1 cellular context compared by ENCODE assay signal in genomic region chr12:836952-837351, GRCh38.
TF ChIP-seq lines count a peak whose summit lies in the region.

No MANE protein-coding gene starts in this region.

TF ChIP-seq in SK-N-SH, 30 proteins besides CTCF, POLR2A, EP300 and RAD21 (continued from another document):
- TF ChIP-seq ZBTB33 (IDR thresholded peaks at IDR 0.05; ENCODE audit: borderline replicate concordance, low read depth) = no peak
- no peak for TF ChIP-seq POLR2AphosphoS5 (IDR thresholded peaks at IDR 0.05; ENCODE audit: low read depth, low read length)
- TF ChIP-seq FOXM1 (IDR thresholded peaks at IDR 0.05; ENCODE audit: low read depth) = no peak
- TF ChIP-seq USF2 (IDR thresholded peaks at IDR 0.05; ENCODE audit: borderline replicate concordance, low read depth, low read length) = no peak
- no peak for TF ChIP-seq IRF3 (IDR thresholded peaks at IDR 0.05; ENCODE audit: low read depth, low read length)
- no peak for TF ChIP-seq RFX5 (IDR thresholded peaks at IDR 0.05; ENCODE audit: low read length)
- no peak for TF ChIP-seq YY1 (IDR thresholded peaks at IDR 0.05; ENCODE audit: low read depth)
- peak; percentile 19; the same call in 1 of the 2 replicates for TF ChIP-seq MXI1 (IDR thresholded peaks at IDR 0.05; ENCODE audit: low read depth, low read length)
- TF ChIP-seq CHD2 (IDR thresholded peaks at IDR 0.05; ENCODE audit: low read length, partially characterized antibody) = peak; percentile 54
- TF ChIP-seq JUND (IDR thresholded peaks at IDR 0.05) = no peak
- no peak for TF ChIP-seq EZH2phosphoT487 (IDR thresholded peaks at IDR 0.05; ENCODE audit: borderline replicate concordance, low read depth)
- TF ChIP-seq RXRA (IDR thresholded peaks at IDR 0.05; ENCODE audit: borderline replicate concordance, low read depth) = no peak
